ENCODE assay signal across 27 cellular contexts in the genomic region with DNA sequence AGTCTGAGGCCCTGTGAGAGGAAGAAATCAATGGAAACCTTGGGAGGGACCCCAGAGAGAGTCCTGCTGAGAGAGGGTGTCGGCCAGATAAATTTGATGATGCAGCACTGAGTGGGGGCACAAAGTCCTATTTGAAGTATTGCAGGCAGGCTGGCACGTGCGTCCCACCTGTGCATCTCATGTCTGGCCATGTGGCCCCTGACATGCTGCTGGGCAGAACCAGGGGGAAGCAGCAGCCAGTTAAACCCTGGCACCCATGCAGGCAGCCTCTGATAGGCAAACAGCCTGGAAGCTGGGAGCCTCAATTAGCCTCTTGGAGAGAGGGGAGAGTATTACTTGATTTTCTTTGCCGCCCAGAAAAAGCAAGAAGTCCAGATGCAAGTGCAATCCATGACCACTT.
"Had no signal": no experiment of that assay in that cellular context is flagged by ENCODE, and none has a peak within 500 bp of the region (broad histone marks: within the 10 kb centered on the region; RNA-seq: fewer than 3 reads in every experiment).

No MANE protein-coding gene starts in this region.

- H3K9me3 Mint-ChIP-seq: activated CD4-positive, alpha-beta memory T cell treated with anti-CD3 and anti-CD28 coated beads, Interleukin-2, amount 10 ng/mL, durations not matched to agents 7 days and 5 days; activated T-helper 1 cell treated with anti-CD3 and anti-CD28 coated beads, Interleukin-12 subunit alpha, Interleukin-12 subunit beta, Interleukin-2, Interleukin-4 antibody, amounts not matched to agents 30 ng/mL and 10 ng/mL and 1 ng/mL, durations not matched to agents 14 hours and 24 hours and 36 hours; effector memory CD8-positive, alpha-beta T cell; stimulated activated naive CD8-positive, alpha-beta T cell treated with anti-CD3 and anti-CD28 coated beads, Interleukin-15, amount 100 ng/mL, for 72 hours; T-cell; WTC11 had no signal

- H3K4me3 ChIP-seq: adrenal gland, ascending aorta, breast epithelium, colonic mucosa, dorsolateral prefrontal cortex, esophagus muscularis mucosa, gastrocnemius medialis, ovary, psoas muscle, suprapubic skin, tibial nerve had no signal

- H3K27me3 ChIP-seq: adrenal gland, ascending aorta, colonic mucosa, dorsolateral prefrontal cortex, esophagus muscularis mucosa, gastrocnemius medialis, neutrophil, ovary, suprapubic skin, tibial nerve had no signal

- H3K4me1 ChIP-seq: adrenal gland, colonic mucosa, gastrocnemius medialis, psoas muscle had no signal

- H3K9me3 ChIP-seq: adrenal gland, ascending aorta, breast epithelium, colonic mucosa, esophagus muscularis mucosa, gastrocnemius medialis, neutrophil, ovary, psoas muscle, suprapubic skin, tibial nerve had no signal

- ATAC-seq: effector memory CD8-positive, alpha-beta T cell; gastrocnemius medialis; left colon; naive thymus-derived CD4-positive, alpha-beta T cell; psoas muscle; right cardiac atrium; stimulated activated naive CD8-positive, alpha-beta T cell treated with anti-CD3 and anti-CD28 coated beads, Interleukin-15, amount 100 ng/mL, for 72 hours; T-cell; WTC11 had no signal

- H3K36me3 ChIP-seq: adrenal gland, ascending aorta, breast epithelium, colonic mucosa, esophagus muscularis mucosa, gastrocnemius medialis, neutrophil, ovary, suprapubic skin, tibial nerve had no signal

- H3K27me3 Mint-ChIP-seq: stimulated activated naive CD8-positive, alpha-beta T cell treated with anti-CD3 and anti-CD28 coated beads, Interleukin-15, amount 100 ng/mL, for 72 hours had no signal

- H3K27ac ChIP-seq: adrenal gland, ascending aorta, breast epithelium, colonic mucosa, dorsolateral prefrontal cortex, gastrocnemius medialis, neutrophil, ovary, psoas muscle, suprapubic skin, tibial nerve had no signal

- H3K36me3 Mint-ChIP-seq: T-cell, WTC11 had no signal

- H3K27ac Mint-ChIP-seq: activated CD4-positive, alpha-beta memory T cell treated with anti-CD3 and anti-CD28 coated beads, Interleukin-2, amount 10 ng/mL, durations not matched to agents 7 days and 5 days; activated T-helper 1 cell treated with anti-CD3 and anti-CD28 coated beads, Interleukin-12 subunit alpha, Interleukin-12 subunit beta, Interleukin-2, Interleukin-4 antibody, amounts not matched to agents 30 ng/mL and 10 ng/mL and 1 ng/mL, durations not matched to agents 14 hours and 24 hours and 36 hours; effector memory CD8-positive, alpha-beta T cell; T-cell; WTC11 had no signal

- H3K4me3 Mint-ChIP-seq: activated CD4-positive, alpha-beta memory T cell treated with anti-CD3 and anti-CD28 coated beads, Interleukin-2, amount 10 ng/mL, durations not matched to agents 7 days and 5 days; activated T-helper 1 cell treated with anti-CD3 and anti-CD28 coated beads, Interleukin-12 subunit alpha, Interleukin-12 subunit beta, Interleukin-2, Interleukin-4 antibody, amounts not matched to agents 30 ng/mL and 10 ng/mL and 1 ng/mL, durations not matched to agents 14 hours and 24 hours and 36 hours; effector memory CD8-positive, alpha-beta T cell; naive thymus-derived CD4-positive, alpha-beta T cell; stimulated activated naive CD8-positive, alpha-beta T cell treated with anti-CD3 and anti-CD28 coated beads, Interleukin-15, amount 100 ng/mL, for 72 hours; T-cell; WTC11 had no signal

- DNase-seq: activated CD4-positive, alpha-beta memory T cell treated with anti-CD3 and anti-CD28 coated beads, Interleukin-2, amount 10 ng/mL, durations not matched to agents 7 days and 5 days; activated gamma-delta T cell; activated naive CD4-positive, alpha-beta T cell treated with anti-CD3 and anti-CD28 coated beads, Interleukin-2, amount 50 U/mL, for 16 hours; adrenal gland; colonic mucosa; dorsolateral prefrontal cortex; effector memory CD8-positive, alpha-beta T cell; gastrocnemius medialis; head of caudate nucleus; islet precursor cell; left colon; naive thymus-derived CD4-positive, alpha-beta T cell; ovary; psoas muscle; right cardiac atrium; stimulated activated CD4-positive, alpha-beta T cell treated with anti-CD3 and anti-CD28 coated beads, Interleukin-1b, Interleukin-23, amount 100 ng/mL, for 48 hours; stimulated activated naive CD8-positive, alpha-beta T cell treated with anti-CD3 and anti-CD28 coated beads, Interleukin-15, amount 100 ng/mL, for 72 hours; T-cell; T-helper 9 cell had no signal
